Comparison of ENCODE assay signal across 1 cellular context in genomic region chr3:126111566-126112475, GRCh38.
TF ChIP-seq lines count a peak whose summit lies in the region.

No MANE protein-coding gene starts in this region.

TF ChIP-seq in SK-N-SH, 30 proteins besides CTCF, POLR2A, EP300 and RAD21:
- TF ChIP-seq USF1 (IDR thresholded peaks at IDR 0.05; ENCODE audit: borderline replicate concordance, low read depth) (no peak), ZBTB33 (IDR thresholded peaks at IDR 0.05; ENCODE audit: borderline replicate concordance, low read depth) (no peak), FOSL2 (IDR thresholded peaks at IDR 0.05; ENCODE audit: borderline replicate concordance, low read depth) (no peak), MEF2A (IDR thresholded peaks at IDR 0.05; ENCODE audit: borderline replicate concordance, low read depth) (no peak), POLR2AphosphoS5 (IDR thresholded peaks at IDR 0.05; ENCODE audit: low read depth, low read length) (no peak), GABPA (IDR thresholded peaks at IDR 0.05; ENCODE audit: low read depth) (no peak), SMC3 (IDR thresholded peaks at IDR 0.05; ENCODE audit: low read depth, low read length) (no peak), ELF1 (IDR thresholded peaks at IDR 0.05) (no peak), FOXJ3 (CRISPR knock-in tag; IDR thresholded peaks at IDR 0.05) (no peak), GATA2 (CRISPR knock-in tag; IDR thresholded peaks at IDR 0.05) (no peak), JUND (IDR thresholded peaks at IDR 0.05) (no peak)
- TF ChIP-seq, protein P1, sequence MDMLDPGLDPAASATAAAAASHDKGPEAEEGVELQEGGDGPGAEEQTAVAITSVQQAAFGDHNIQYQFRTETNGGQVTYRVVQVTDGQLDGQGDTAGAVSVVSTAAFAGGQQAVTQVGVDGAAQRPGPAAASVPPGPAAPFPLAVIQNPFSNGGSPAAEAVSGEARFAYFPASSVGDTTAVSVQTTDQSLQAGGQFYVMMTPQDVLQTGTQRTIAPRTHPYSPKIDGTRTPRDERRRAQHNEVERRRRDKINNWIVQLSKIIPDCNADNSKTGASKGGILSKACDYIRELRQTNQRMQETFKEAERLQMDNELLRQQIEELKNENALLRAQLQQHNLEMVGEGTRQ (IDR thresholded peaks at IDR 0.05; ENCODE audit: borderline replicate concordance, low read depth, low read length) = no peak
